Comparison of ENCODE assay signal across 27 cellular contexts in the genomic region with DNA sequence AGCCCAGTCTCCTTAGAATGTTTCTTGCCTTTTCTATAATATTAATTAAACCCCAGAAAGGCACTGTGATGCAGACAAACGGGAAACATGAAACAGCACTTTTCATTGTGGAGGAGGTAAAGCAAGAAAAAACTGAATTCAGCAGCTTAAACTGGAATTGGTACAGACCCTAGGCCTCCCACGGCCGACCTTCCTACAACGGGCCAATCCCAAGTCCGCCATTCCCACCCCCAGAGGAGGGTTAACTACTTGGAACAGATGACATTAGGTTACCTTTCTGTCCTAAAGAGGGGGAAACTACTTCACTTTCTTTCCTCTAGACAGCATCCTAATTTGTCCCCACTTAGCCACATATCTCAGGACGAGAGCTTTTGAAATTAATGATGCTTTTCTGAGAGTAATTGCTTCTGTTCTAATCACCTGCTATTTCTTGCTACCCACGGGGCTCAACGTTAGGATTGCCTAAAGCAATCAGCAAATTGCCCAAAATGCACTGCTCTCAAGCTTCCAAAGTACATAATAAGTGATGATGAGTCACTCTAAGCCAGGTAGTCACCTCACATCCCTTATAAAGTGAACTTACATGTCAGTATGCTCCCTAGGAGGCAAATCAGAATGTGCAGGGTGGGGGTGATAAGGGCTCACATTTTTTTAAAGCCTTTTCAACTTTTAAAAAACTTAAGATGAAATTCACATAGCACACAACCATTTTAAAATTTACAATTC. TPM values are rescaled to one million over a fixed set of nuclear protein-coding genes. Genes with fewer than 3 reads are reported as not detected.
DNase-seq lines count a peak whose midpoint lies in the region; ATAC-seq, FAIRE-seq and TF ChIP-seq lines count a peak whose summit lies in the region.
"Had no signal": no experiment of that assay in that cellular context is flagged by ENCODE, and none has a peak within 500 bp of the region (broad histone marks: within the 10 kb centered on the region; RNA-seq: fewer than 3 reads in every experiment).

No MANE protein-coding gene starts in this region.

- H3K9me2 ChIP-seq in HCT116 (ENCODE audit: insufficient read depth) (no peaks in the 10 kb centered on the region), PC-9 (ENCODE audit: insufficient read depth) (no peaks in the 10 kb centered on the region), hepatocyte (replicated peaks; ENCODE audit: insufficient read depth) (no peaks in the 10 kb centered on the region)

- H3K4me1 ChIP-seq in HCT116 (ENCODE audit: control insufficient read depth in 1 of 2, insufficient read depth in 2 of 2, low read length in 2 of 2): peaks cover 0 to 10% of the 10 kb centered on the region in 2 experiments; a peak in 2 of 4 replicates
- H3K4me1 ChIP-seq in PC-9 (replicated peaks; ENCODE audit: insufficient read depth): no peaks in the 10 kb centered on the region
- no peaks in the 10 kb centered on the region for H3K4me1 ChIP-seq in hepatocyte (ENCODE audit: insufficient read depth)
- no peaks in the 10 kb centered on the region for H3K4me1 ChIP-seq in small intestine (ENCODE audit: control insufficient read depth in 2 of 2, insufficient read depth in 1 of 2, low read depth in 1 of 2, low read length in 1 of 2)
- H3K4me1 ChIP-seq: heart left ventricle, upper lobe of right lung had no signal

- TF ChIP-seq CTCF in HCT116 (IDR thresholded peaks at IDR 0.05 in 2 of 3, conservative IDR thresholded peaks at IDR 0.05 in 1 of 3; ENCODE audit: borderline replicate concordance in 1 of 3, insufficient read depth in 1 of 3, low read depth in 2 of 3, low read length in 2 of 3) (no peak), PC-9 (conservative IDR thresholded peaks at IDR 0.05) (no peak), hepatocyte (IDR thresholded peaks at IDR 0.05; ENCODE audit: poor library complexity) (no peak)

- ATAC-seq in HCT116: peak; percentile 58; the same call in 1 of the 2 replicates
- ATAC-seq in HG03097 (IDR thresholded peaks at IDR 0.05; ENCODE audit: low FRiP score, unreplicated experiment): no peak
- ATAC-seq: activated CD4-positive, CD25-positive, alpha-beta regulatory T cell treated with anti-CD3 and anti-CD28 coated beads, Interleukin-2, amount 50 U/mL, for 24 hours; heart left ventricle; left ventricle myocardium superior; naive thymus-derived CD8-positive, alpha-beta T cell; Panc1; stimulated activated effector memory CD8-positive, alpha-beta T cell treated with anti-CD3 and anti-CD28 coated beads, Interleukin-12 subunit alpha, Interleukin-12 subunit beta, amount 100 ng/mL, for 72 hours; upper lobe of right lung had no signal

- no peaks in the 10 kb centered on the region for H3K36me3 ChIP-seq in HCT116 (ENCODE audit: control insufficient read depth in 1 of 2, insufficient read depth in 2 of 2, low read length in 2 of 2)
- no peaks in the 10 kb centered on the region for H3K36me3 ChIP-seq in PC-9 (ENCODE audit: low read depth)
- no peaks in the 10 kb centered on the region for H3K36me3 ChIP-seq in hepatocyte (replicated peaks; ENCODE audit: insufficient read depth, low read depth)
- H3K36me3 ChIP-seq in small intestine (ENCODE audit: control insufficient read depth in 2 of 2, insufficient read depth in 2 of 2, low read length in 2 of 2): no peaks in the 10 kb centered on the region
- H3K36me3 ChIP-seq: BLaER1 treated with 17β-estradiol and CSF1 and Interleukin-3, amounts not matched to agents 10 nM and 100 nM; heart left ventricle; upper lobe of right lung had no signal

- no peaks in the 10 kb centered on the region for H3F3A ChIP-seq in PC-9 (ENCODE audit: insufficient read depth, low read depth)

- DNase-seq in A172 (ENCODE audit: low spot score): peak; percentile 25
- no peak for DNase-seq in HCT116 (ENCODE audit: low read depth, low spot score)
- DNase-seq in PC-9: no peak
- DNase-seq in hepatocyte (ENCODE audit: low spot score): peak; percentile 44
- DNase-seq in NCI-H2171 treated with DMSO at 0.1 percent for 48 hours (lab: John Stamatoyannopoulos, UW): no peak
- no peak for DNase-seq in HPDE6-E6E7 (ENCODE audit: extremely low spot score)
- no peak for DNase-seq in small intestine
- DNase-seq: activated CD4-positive, alpha-beta memory T cell treated with anti-CD3 and anti-CD28 coated beads, Interleukin-2, amount 10 ng/mL, durations not matched to agents 7 days and 5 days; activated gamma-delta T cell; Calu3; heart left ventricle; IMR-90; left ventricle myocardium superior; midbrain; MM.1S; naive thymus-derived CD8-positive, alpha-beta T cell; NCI-H1694; NCI-H226; upper lobe of right lung had no signal

- no peak for TF ChIP-seq POLR2A in HCT116 (IDR thresholded peaks at IDR 0.05; ENCODE audit: borderline replicate concordance, extremely low read depth, insufficient read depth, insufficient read length)

- H3K27me3 ChIP-seq in HCT116 (ENCODE audit: insufficient read depth, low read length): no peaks in the 10 kb centered on the region
- H3K27me3 ChIP-seq in PC-9 (ENCODE audit: insufficient read depth, low read depth): peaks cover 61% of the 10 kb centered on the region
- H3K27me3 ChIP-seq in hepatocyte: no peaks in the 10 kb centered on the region
- no peaks in the 10 kb centered on the region for H3K27me3 ChIP-seq in small intestine (ENCODE audit: control insufficient read depth in 2 of 2, insufficient read depth in 2 of 2, low read length in 2 of 2)
- H3K27me3 ChIP-seq: BLaER1 treated with 17β-estradiol and CSF1 and Interleukin-3, amounts not matched to agents 10 nM and 100 nM; heart left ventricle; upper lobe of right lung had no signal

- intact Hi-C loops in HCT116 (cut with micrococcal nuclease) (no loop called here), PC-9 (cut with micrococcal nuclease; ENCODE audit: unreplicated experiment) (no loop called here)

- no peak overlapping the region for H3K4me3 ChIP-seq in HCT116 (replicated peaks in 1 of 2; ENCODE audit: low read depth in 1 of 2, low read length in 2 of 2)
- no peak overlapping the region for H3K4me3 ChIP-seq in PC-9
- H3K4me3 ChIP-seq in hepatocyte: no peak overlapping the region
- H3K4me3 ChIP-seq in small intestine (ENCODE audit: low read depth in 1 of 2, low read length in 2 of 2): no peak overlapping the region
- H3K4me3 ChIP-seq: BLaER1 treated with 17β-estradiol and CSF1 and Interleukin-3, amounts not matched to agents 10 nM and 100 nM; heart left ventricle; upper lobe of right lung had no signal

- H4K20me1 ChIP-seq in HCT116 (ENCODE audit: insufficient read depth) (no peaks in the 10 kb centered on the region), PC-9 (ENCODE audit: insufficient read depth) (no peaks in the 10 kb centered on the region), hepatocyte (ENCODE audit: insufficient read depth, poor library complexity, severe bottlenecking) (no peaks in the 10 kb centered on the region)
- H4K20me1 ChIP-seq: BLaER1 treated with 17β-estradiol and CSF1 and Interleukin-3, amounts not matched to agents 10 nM and 100 nM had no signal

- H3K79me2 ChIP-seq in HCT116 (ENCODE audit: insufficient read depth, low read length): no peaks in the 10 kb centered on the region
- no peaks in the 10 kb centered on the region for H3K79me2 ChIP-seq in PC-9 (ENCODE audit: low read depth)
- no peaks in the 10 kb centered on the region for H3K79me2 ChIP-seq in hepatocyte

- H2AFZ ChIP-seq in HCT116 (ENCODE audit: low read depth, low read length, poor library complexity, severe bottlenecking) (no peak overlapping the region), PC-9 (no peak overlapping the region), hepatocyte (no peak overlapping the region)

- BruUV-seq in HCT116 (replicated peaks; lab: Mats Ljungman, UMichigan) (no TSS peak), PC-9 (replicated peaks; lab: Mats Ljungman, UMichigan) (no TSS peak)

- CTCF ChIA-PET in HCT116 (lab: Charles Lee): no interaction called here
- CTCF ChIA-PET in PC-9 (lab: Charles Lee): no interaction called here

- FAIRE-seq in small intestine (lab: Jason Lieb, UNC): no peak
- FAIRE-seq: endothelial cell of umbilical vein, TTC549 had no signal

- no peak for TF ChIP-seq RAD21 in HCT116 (IDR thresholded peaks at IDR 0.05; ENCODE audit: low read depth)

- WGBS in hepatocyte (ENCODE audit: low lambda C conversion rate, missing lambda C conversion rate): 69% methylated on average over 8 of the region's 8 CpGs
- 52 to 67% (median 54%) methylated on average over 8 of the region's 8 CpGs for WGBS in small intestine, 3 donors

- RAD21 ChIA-PET in HCT116 (lab: Charles Lee; ENCODE audit: low non-redundant PET in 1 of 2, low total read pairs in 2 of 2, uncharacterized antibody in 2 of 2, unreplicated experiment in 2 of 2): no interaction called here

- POLR2A ChIA-PET in HCT116 (lab: Charles Lee): no interaction called here
- POLR2A ChIA-PET in PC-9 (lab: Charles Lee; ENCODE audit: unreplicated experiment): no interaction called here

- H3K4me2 ChIP-seq in HCT116 (ENCODE audit: low read length) (peak overlapping the region; percentile 49), PC-9 (peak overlapping the region; percentile 1; the same call in 1 of the 2 replicates), hepatocyte (no peak overlapping the region)
- H3K4me2 ChIP-seq: BLaER1 treated with 17β-estradiol and CSF1 and Interleukin-3, amounts not matched to agents 10 nM and 100 nM had no signal

- no peak overlapping the region for H3K27ac ChIP-seq in HCT116 (ENCODE audit: low read depth, low read length)
- no peak overlapping the region for H3K27ac ChIP-seq in PC-9
- H3K27ac ChIP-seq in hepatocyte: no peak overlapping the region
- H3K27ac ChIP-seq in small intestine (ENCODE audit: low read depth in 1 of 2, low read length in 1 of 2): no peak overlapping the region
- H3K27ac ChIP-seq: BLaER1 treated with 17β-estradiol and CSF1 and Interleukin-3, amounts not matched to agents 10 nM and 100 nM; heart left ventricle; HL-60; upper lobe of right lung had no signal

- no peak overlapping the region for H3K9ac ChIP-seq in HCT116 (ENCODE audit: low read length)
- H3K9ac ChIP-seq: BLaER1 treated with 17β-estradiol and CSF1 and Interleukin-3, amounts not matched to agents 10 nM and 100 nM had no signal

- H3K9me3 ChIP-seq in HCT116 (ENCODE audit: control insufficient read depth in 1 of 2, insufficient read depth in 1 of 2, low read depth in 1 of 2, low read length in 2 of 2): no peaks in the 10 kb centered on the region
- H3K9me3 ChIP-seq in PC-9 (ENCODE audit: insufficient read depth, low read depth): no peaks in the 10 kb centered on the region
- no peaks in the 10 kb centered on the region for H3K9me3 ChIP-seq in hepatocyte (ENCODE audit: low read depth)
- no peaks in the 10 kb centered on the region for H3K9me3 ChIP-seq in small intestine (ENCODE audit: control insufficient read depth, low read depth)
- H3K9me3 ChIP-seq: heart left ventricle, upper lobe of right lung had no signal

RNA-seq across cellular contexts. Expression of a gene that starts 36.7 kb away (rescaled TPM):
- total RNA-seq in A172 (2014; rRNA removed; shearing (Covaris generic)): 181 and 372 TPM in 2 replicates
- total RNA-seq in HCT116 (2021; ENCODE audit: unreplicated experiment) (81.0 TPM), PC-9 (2021) (97.5 and 104 TPM in 2 replicates), hepatocyte (36.4 and 38.4 TPM in 2 replicates)
- 27.1 and 50.7 TPM in 2 replicates for polyA plus RNA-seq in HCT116 (2012)
- polyA plus RNA-seq in hepatocyte (92.7 and 98.9 TPM in 2 replicates), small intestine (100 to 1,000 TPM in 1 of 3 donors, 10 to 100 TPM in 2; 56.7 to 126 (median 73.6) TPM)

RNA-seq across cellular contexts. Expression of a gene that starts 41.8 kb away (rescaled TPM):
- total RNA-seq in A172 (2014; rRNA removed; shearing (Covaris generic)): 43.0 and 52.4 TPM in 2 replicates
- total RNA-seq in HCT116 (2021; ENCODE audit: unreplicated experiment) (89.0 TPM), PC-9 (2021) (57.1 and 68.8 TPM in 2 replicates), hepatocyte (31.1 and 55.7 TPM in 2 replicates)
- 32.4 and 42.3 TPM in 2 replicates for polyA plus RNA-seq in HCT116 (2012)
- polyA plus RNA-seq in hepatocyte (10.8 and 14.0 TPM in 2 replicates), small intestine (10 to 100 TPM in 2 of 3 donors, 1 to 10 TPM in 1; 8.4 to 22.0 (median 13.2) TPM)

Comparison
In these comparisons a context has a peak if more than half of its experiments do, and no peak if none do; other contexts are left out.
1. DNase-seq: peak in A172 (single experiment) and hepatocyte (single experiment); none in HCT116 (single experiment), PC-9 (0 of 2), NCI-H2171 treated with DMSO at 0.1 percent for 48 hours (single experiment), HPDE6-E6E7 (single experiment) and small intestine (single experiment).